ENCODE assay signal across 8 cellular contexts in genomic region chr7:135170223-135170997, GRCh38.
DNase-seq lines count a peak whose midpoint lies in the region; TF ChIP-seq lines count a peak whose summit lies in the region.

Gene CYREN, minus strand, starts transcription at chr7:135170707. Its CDS starts 1,785 bp downstream, at chr7:135168922.

- H4K20me1 ChIP-seq in MM.1S (ENCODE audit: insufficient read depth, low read length): no peaks in the 10 kb centered on the region

- no peaks in the 10 kb centered on the region for H3K27me3 ChIP-seq in MM.1S (replicated peaks; ENCODE audit: insufficient read depth, low read length)
- H3K27me3 ChIP-seq in neutrophil: no peaks in the 10 kb centered on the region

- peak within 1 kb of the TSS; percentile 85 for H2AFZ ChIP-seq in MM.1S (ENCODE audit: low read length)

- H3F3A ChIP-seq in MM.1S (ENCODE audit: insufficient read depth, low read length): peaks cover 27% of the 10 kb centered on the region

- peaks cover 15% of the 10 kb centered on the region for H3K4me1 ChIP-seq in MM.1S (ENCODE audit: low read length)
- H3K4me1 ChIP-seq in neutrophil (ENCODE audit: control insufficient read depth in 1 of 2, insufficient read depth in 1 of 2, low read depth in 1 of 2, low read length in 1 of 2): peaks cover 60 to 66% of the 10 kb centered on the region in 2 experiments

- DNase-seq in GF-D8 (lab: John Stamatoyannopoulos, UW) (peak; percentile 91), HCEC 1CT (peak; percentile 95), MM.1S (peak; percentile 99), SIG-M5 (lab: John Stamatoyannopoulos, UW) (peak; percentile 14), activated gamma-delta T cell treated with Interleukin-2 at 50 U/mL for 16 hours (peak; percentile 88), foreskin melanocyte (peak; percentile 93), substantia nigra (lab: John Stamatoyannopoulos, UW) (peak; percentile 71 to 96 (median 88))

- H3K9me2 ChIP-seq in MM.1S (replicated peaks; ENCODE audit: insufficient read depth, low read length): no peaks in the 10 kb centered on the region

- H3K27ac ChIP-seq in MM.1S (ENCODE audit: low read length) (peak within 1 kb of the TSS; percentile 97), neutrophil (peak within 1 kb of the TSS; percentile 93), substantia nigra (ENCODE audit: low read depth, low read length, poor library complexity, severe bottlenecking) (peak within 1 kb of the TSS; percentile 96)

- H3K36me3 ChIP-seq in MM.1S (replicated peaks; ENCODE audit: insufficient read depth, low read length): peaks cover 30% of the 10 kb centered on the region
- peaks cover 31% of the 10 kb centered on the region for H3K36me3 ChIP-seq in neutrophil

- H3K9me3 ChIP-seq in MM.1S (replicated peaks; ENCODE audit: insufficient read depth, low read length): no peaks in the 10 kb centered on the region
- H3K9me3 ChIP-seq in neutrophil: no peaks in the 10 kb centered on the region

- TF ChIP-seq CTCF in MM.1S (IDR thresholded peaks at IDR 0.05; ENCODE audit: low read length) (peak; percentile 83), neutrophil (IDR thresholded peaks at IDR 0.05) (peak; percentile 72)

- H3K9ac ChIP-seq in MM.1S (ENCODE audit: low read length): peak within 1 kb of the TSS; percentile 98

- H3K79me2 ChIP-seq in MM.1S (ENCODE audit: low read length): peaks cover 48% of the 10 kb centered on the region

- peak within 1 kb of the TSS; percentile 97 for H3K4me2 ChIP-seq in MM.1S (ENCODE audit: low read depth, low read length)

- H3K4me3 ChIP-seq in MM.1S (ENCODE audit: low read length) (peak within 1 kb of the TSS; percentile 89), neutrophil (ENCODE audit: low read depth in 1 of 2, low read length in 1 of 2) (peak within 1 kb of the TSS; percentile 77 to 86)

Comparison
In these comparisons a context has a peak if more than half of its experiments do, and no peak if none do; other contexts are left out.
1. Peak in every context shown above with its lines: DNase-seq, H3K4me3 ChIP-seq and H3K27ac ChIP-seq.
2. DNase-seq: peak in every context shown above with its lines; median percentile 99 in MM.1S; 95 in HCEC 1CT; 93 in foreskin melanocyte; 91 in GF-D8; 88 in activated gamma-delta T cell treated with Interleukin-2 at 50 U/mL for 16 hours; 88 in substantia nigra; 14 in SIG-M5.